Comparison of ENCODE assay signal across 1 cellular context in genomic region chr5:176738851-176739250, GRCh38.
TF ChIP-seq lines count a peak whose summit lies in the region.

No MANE protein-coding gene starts in this region.

TF ChIP-seq in GM23338, 12 proteins besides CTCF, POLR2A, EP300 and RAD21 (continued from another document):
- TF ChIP-seq ZNF462 (CRISPR knock-in tag; IDR thresholded peaks at IDR 0.05) (no peak), POLR2AphosphoS5 (IDR thresholded peaks at IDR 0.05; ENCODE audit: low read depth) (no peak), JUNB (IDR thresholded peaks at IDR 0.05; ENCODE audit: unreplicated experiment) (no peak), CREB1 (CRISPR knock-in tag; IDR thresholded peaks at IDR 0.05; ENCODE audit: low read depth) (no peak), ZNF331 (CRISPR knock-in tag; IDR thresholded peaks at IDR 0.05; ENCODE audit: low read depth) (no peak), NANOG (IDR thresholded peaks at IDR 0.05; ENCODE audit: borderline replicate concordance) (no peak), EZH2phosphoT487 (IDR thresholded peaks at IDR 0.05; ENCODE audit: unreplicated experiment) (no peak)
